Comparison of ENCODE assay signal across 1 cellular context in the genomic region with DNA sequence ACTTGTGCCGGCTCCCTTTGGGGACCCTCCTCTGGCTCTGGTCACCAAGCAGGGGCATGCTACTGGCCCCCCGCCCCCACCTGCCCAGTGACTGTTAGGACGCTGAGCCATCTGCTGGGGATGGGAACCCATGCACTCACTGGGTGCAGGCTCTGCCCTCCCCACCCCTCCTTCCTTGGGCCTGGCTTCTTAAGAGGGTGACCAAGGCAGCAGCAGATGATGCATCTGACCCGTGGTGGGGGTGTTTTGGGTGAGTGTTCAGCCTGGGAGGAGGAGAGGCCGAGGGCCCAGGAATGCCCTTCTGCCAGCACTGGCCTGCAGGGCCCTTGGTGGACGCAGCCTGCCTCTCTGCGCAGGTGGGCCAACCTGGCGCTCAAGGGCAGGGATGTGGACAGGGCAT.
TF ChIP-seq lines count a peak whose summit lies in the region.

No MANE protein-coding gene starts in this region.

TF ChIP-seq in SK-N-SH, 30 proteins besides CTCF, POLR2A, EP300 and RAD21 (continued from another document):
- TF ChIP-seq USF1 (IDR thresholded peaks at IDR 0.05; ENCODE audit: borderline replicate concordance, low read depth): no peak
